Comparison of ENCODE assay signal across 14 cellular contexts in the genomic region with DNA sequence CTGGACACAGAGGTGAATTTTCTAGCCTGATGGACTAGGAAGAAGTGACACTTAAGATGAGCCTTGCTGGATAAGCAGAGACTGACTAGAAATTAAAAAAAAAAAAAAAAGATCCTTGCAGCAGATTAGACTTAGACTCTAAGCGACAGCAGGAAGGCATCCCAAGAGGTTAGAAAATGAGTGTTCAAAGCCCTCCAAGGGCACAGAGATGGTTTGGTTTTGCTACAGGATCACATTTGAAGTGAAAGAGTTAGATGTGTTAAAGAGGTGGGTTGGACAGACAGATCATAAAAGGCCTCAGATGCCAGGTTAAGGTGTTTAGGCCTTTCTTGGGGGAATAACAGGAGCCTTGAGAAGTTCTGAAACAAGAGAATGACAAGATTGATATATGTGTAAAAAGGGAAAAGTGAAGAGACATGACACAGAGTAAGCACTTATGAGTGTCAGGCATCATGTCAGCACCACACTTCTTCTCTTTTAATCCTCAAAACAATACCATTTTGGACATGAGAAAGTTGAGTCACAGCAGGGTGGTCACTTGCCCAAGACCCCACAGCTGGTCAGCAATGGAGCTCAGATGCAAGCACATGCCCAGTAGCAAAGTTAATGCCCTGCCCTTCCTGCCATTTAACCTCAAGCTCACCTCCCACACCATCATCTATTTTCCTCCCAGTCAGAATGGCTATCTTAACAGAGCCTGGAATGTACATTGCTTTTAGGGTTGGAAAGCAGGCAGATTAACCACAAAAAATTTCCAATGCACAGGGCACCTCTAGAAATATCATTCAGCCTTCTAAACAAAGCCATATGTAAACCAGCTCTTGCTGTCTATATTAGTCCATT.
DNase-seq lines count a peak whose midpoint lies in the region; ATAC-seq lines count a peak whose summit lies in the region.
"Had no signal": no experiment of that assay in that cellular context is flagged by ENCODE, and none has a peak within 500 bp of the region (broad histone marks: within the 10 kb centered on the region; RNA-seq: fewer than 3 reads in every experiment).

No MANE protein-coding gene starts in this region.

- no peak for DNase-seq in activated T-cell treated with anti-CD3 and anti-CD28 coated beads, Interleukin-2, amount 50 U/mL, for 4 hours
- DNase-seq in activated T-cell treated with anti-CD3 and anti-CD28 coated beads, Interleukin-2, amount 50 U/mL, for 48 hours, result no peak
- no peak for DNase-seq in activated T-helper 1 cell treated with anti-CD3 and anti-CD28 coated beads, Interleukin-12 subunit alpha, Interleukin-12 subunit beta, Interleukin-2, Interleukin-4 antibody, amounts not matched to agents 30 ng/mL and 10 ng/mL and 1 ng/mL, durations not matched to agents 14 hours and 24 hours and 36 hours (ENCODE audit: low spot score)
- DNase-seq in fibroblast of peridontal ligament (ENCODE audit: extremely low read depth), result peak; percentile 76
- no peak for DNase-seq in stimulated activated naive CD8-positive, alpha-beta T cell treated with anti-CD3 and anti-CD28 coated beads, Interleukin-15, Interleukin-2, amounts not matched to agents 100 U/mL and 50 U/mL, for 24 hours
- no peak for DNase-seq in occipital lobe (lab: John Stamatoyannopoulos, UW)
- DNase-seq in NCI-H82 treated with DMSO at 0.1 percent for 48 hours (lab: John Stamatoyannopoulos, UW; ENCODE audit: unreplicated experiment), result no peak
- DNase-seq: activated effector memory CD4-positive, alpha-beta T cell treated with Interleukin-2 at 50 U/mL for 16 hours; colonic mucosa; DMS79 treated with DMSO at 0.1 percent for 48 hours; MV-4-11; NCI-H446 treated with DMSO at 0.1 percent for 48 hours had no signal

- peaks cover 6% of the 10 kb centered on the region for H3K9me3 Mint-ChIP-seq in activated T-cell treated with anti-CD3 and anti-CD28 coated beads, Interleukin-2, amount 50 U/mL, for 4 hours
- no peaks in the 10 kb centered on the region for H3K9me3 Mint-ChIP-seq in activated T-helper 1 cell treated with anti-CD3 and anti-CD28 coated beads, Interleukin-12 subunit alpha, Interleukin-12 subunit beta, Interleukin-2, Interleukin-4 antibody, amounts not matched to agents 30 ng/mL and 10 ng/mL and 1 ng/mL, durations not matched to agents 14 hours and 24 hours and 36 hours

- peak overlapping the region; percentile 74 for H3K4me3 Mint-ChIP-seq in activated T-cell treated with anti-CD3 and anti-CD28 coated beads, Interleukin-2, amount 50 U/mL, for 4 hours
- H3K4me3 Mint-ChIP-seq in activated T-helper 1 cell treated with anti-CD3 and anti-CD28 coated beads, Interleukin-12 subunit alpha, Interleukin-12 subunit beta, Interleukin-2, Interleukin-4 antibody, amounts not matched to agents 30 ng/mL and 10 ng/mL and 1 ng/mL, durations not matched to agents 14 hours and 24 hours and 36 hours, result peak overlapping the region; percentile 59

- ATAC-seq in activated T-cell treated with anti-CD3 and anti-CD28 coated beads, Interleukin-2, amount 50 U/mL, for 4 hours, result peak; percentile 47 to 49
- peak; percentile 14 for ATAC-seq in stimulated activated naive CD8-positive, alpha-beta T cell treated with anti-CD3 and anti-CD28 coated beads, Interleukin-15, Interleukin-2, amounts not matched to agents 100 U/mL and 50 U/mL, for 24 hours
- ATAC-seq in HG03439 (IDR thresholded peaks at IDR 0.05; ENCODE audit: unreplicated experiment), result no peak
- ATAC-seq: gastroesophageal sphincter had no signal

- intact Hi-C loops in activated T-helper 1 cell treated with anti-CD3 and anti-CD28 coated beads, Interleukin-12 subunit alpha, Interleukin-12 subunit beta, Interleukin-2, Interleukin-4 antibody, amounts not matched to agents 30 ng/mL and 10 ng/mL and 1 ng/mL, durations not matched to agents 14 hours and 24 hours and 36 hours (cut with micrococcal nuclease), result loop anchor here (2.0 to 10.0 kb wide), 3 partner anchors 55 to 519 kb away; partner anchors contain the start of gene REV3L

- H3K36me3 Mint-ChIP-seq in activated T-cell treated with anti-CD3 and anti-CD28 coated beads, Interleukin-2, amount 50 U/mL, for 4 hours (ENCODE audit: insufficient read depth), result peaks cover 50% of the 10 kb centered on the region
- peaks cover 54% of the 10 kb centered on the region for H3K36me3 Mint-ChIP-seq in activated T-helper 1 cell treated with anti-CD3 and anti-CD28 coated beads, Interleukin-12 subunit alpha, Interleukin-12 subunit beta, Interleukin-2, Interleukin-4 antibody, amounts not matched to agents 30 ng/mL and 10 ng/mL and 1 ng/mL, durations not matched to agents 14 hours and 24 hours and 36 hours (ENCODE audit: low read depth)

- peak overlapping the region; percentile 90 for H3K27ac Mint-ChIP-seq in activated T-helper 1 cell treated with anti-CD3 and anti-CD28 coated beads, Interleukin-12 subunit alpha, Interleukin-12 subunit beta, Interleukin-2, Interleukin-4 antibody, amounts not matched to agents 30 ng/mL and 10 ng/mL and 1 ng/mL, durations not matched to agents 14 hours and 24 hours and 36 hours

- peaks cover 98% of the 10 kb centered on the region for H3K4me1 Mint-ChIP-seq in activated T-cell treated with anti-CD3 and anti-CD28 coated beads, Interleukin-2, amount 50 U/mL, for 4 hours (ENCODE audit: low read depth)
- H3K4me1 Mint-ChIP-seq in activated T-helper 1 cell treated with anti-CD3 and anti-CD28 coated beads, Interleukin-12 subunit alpha, Interleukin-12 subunit beta, Interleukin-2, Interleukin-4 antibody, amounts not matched to agents 30 ng/mL and 10 ng/mL and 1 ng/mL, durations not matched to agents 14 hours and 24 hours and 36 hours (ENCODE audit: low read depth), result peaks cover 100% of the 10 kb centered on the region

- no peaks in the 10 kb centered on the region for H3K27me3 Mint-ChIP-seq in activated T-cell treated with anti-CD3 and anti-CD28 coated beads, Interleukin-2, amount 50 U/mL, for 4 hours (ENCODE audit: low read depth)
- no peaks in the 10 kb centered on the region for H3K27me3 Mint-ChIP-seq in activated T-helper 1 cell treated with anti-CD3 and anti-CD28 coated beads, Interleukin-12 subunit alpha, Interleukin-12 subunit beta, Interleukin-2, Interleukin-4 antibody, amounts not matched to agents 30 ng/mL and 10 ng/mL and 1 ng/mL, durations not matched to agents 14 hours and 24 hours and 36 hours (ENCODE audit: insufficient read depth)
